Comparison of ENCODE assay signal across 1 cellular context in genomic region chr21:36839735-36840134, GRCh38.
A peak's percentile ranks its signal among the peaks of the same experiment; 100 is the strongest.
TF ChIP-seq lines count a peak whose summit lies in the region.

No MANE protein-coding gene starts in this region.

TF ChIP-seq in K562, 482 proteins besides CTCF, POLR2A, EP300 and RAD21 (continued from another document):
- no peak for TF ChIP-seq ZNF318 (IDR thresholded peaks at IDR 0.05; ENCODE audit: borderline replicate concordance in 1 of 2, low read depth in 1 of 2)
- TF ChIP-seq CEBPB (tag; IDR thresholded peaks at IDR 0.05): peak; percentile 58
- no peak for TF ChIP-seq POLR2G (IDR thresholded peaks at IDR 0.05; ENCODE audit: low read depth, low read length)
- no peak for TF ChIP-seq SMAD2 (IDR thresholded peaks at IDR 0.05; ENCODE audit: low read depth, low read length)
- TF ChIP-seq ZBTB12 (CRISPR knock-in tag; IDR thresholded peaks at IDR 0.05): no peak
